In the genomic region with DNA sequence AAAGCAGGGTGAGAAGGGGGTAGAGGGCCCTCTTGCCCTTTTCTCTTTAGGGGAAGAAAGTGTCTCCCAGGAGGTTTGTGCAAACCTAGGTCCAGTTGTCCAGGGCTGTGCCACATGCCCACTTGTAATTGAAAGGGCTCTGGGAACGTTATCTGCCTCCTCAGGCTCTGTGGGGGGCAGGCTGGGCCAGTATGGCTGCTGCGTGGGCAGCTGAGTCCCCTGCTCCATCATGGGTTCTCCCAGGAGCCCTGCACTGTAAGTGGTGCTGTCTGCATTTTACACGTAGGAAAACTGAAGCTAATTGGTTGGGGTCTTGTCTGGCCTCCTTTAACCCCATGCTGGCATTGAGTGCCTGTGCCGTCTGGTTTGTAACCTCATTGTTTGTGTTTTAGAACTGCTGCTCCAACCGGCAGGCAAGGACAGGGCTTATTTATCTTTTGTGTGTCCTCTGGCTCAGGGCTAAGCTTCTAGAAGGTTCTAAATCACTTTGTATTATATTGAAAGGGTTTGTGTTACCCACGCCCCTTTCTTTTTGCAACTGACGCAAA, we compare ENCODE assay signal across 15 cellular contexts.
DNase-seq lines count a peak whose midpoint lies in the region; ATAC-seq and TF ChIP-seq lines count a peak whose summit lies in the region.
"Had no signal": no experiment of that assay in that cellular context is flagged by ENCODE, and none has a peak within 500 bp of the region (broad histone marks: within the 10 kb centered on the region; RNA-seq: fewer than 3 reads in every experiment).

No MANE protein-coding gene starts in this region.

- no peaks in the 10 kb centered on the region for H3K27me3 Mint-ChIP-seq in nephron (ENCODE audit: low read depth)
- H3K27me3 Mint-ChIP-seq in activated T-cell treated with anti-CD3 and anti-CD28 coated beads, Interleukin-2, amount 50 U/mL, for 4 hours (ENCODE audit: low read depth), result peaks cover 26% of the 10 kb centered on the region

- no peaks in the 10 kb centered on the region for H3K36me3 Mint-ChIP-seq in nephron (ENCODE audit: low read depth)
- no peaks in the 10 kb centered on the region for H3K36me3 Mint-ChIP-seq in activated T-cell treated with anti-CD3 and anti-CD28 coated beads, Interleukin-2, amount 50 U/mL, for 4 hours (ENCODE audit: insufficient read depth)

- H3K27ac Mint-ChIP-seq in nephron, result peak overlapping the region; percentile 6 to 76 (median 66)

- H3K4me1 Mint-ChIP-seq in nephron, result peaks cover 91% of the 10 kb centered on the region
- no peaks in the 10 kb centered on the region for H3K4me1 Mint-ChIP-seq in activated T-cell treated with anti-CD3 and anti-CD28 coated beads, Interleukin-2, amount 50 U/mL, for 4 hours (ENCODE audit: low read depth)

- DNase-seq in DMS 273 (lab: John Stamatoyannopoulos, UW; ENCODE audit: unreplicated experiment) (peak; percentile 79), NCI-H1092 (lab: John Stamatoyannopoulos, UW) (peak; percentile 56), astrocyte of the hippocampus (ENCODE audit: low read depth, low spot score) (peak; percentile 49), SIG-M5 treated with dmso at 0.1 percent for 504 hours (lab: John Stamatoyannopoulos, UW; ENCODE audit: unreplicated experiment) (no peak), NCI-H774 (lab: John Stamatoyannopoulos, UW) (no peak)
- DNase-seq in activated T-cell treated with anti-CD3 and anti-CD28 coated beads, Interleukin-2, amount 50 U/mL, for 4 hours, result no peak
- DNase-seq: BE2C; DMS153; Kasumi-1; NCI-H1417 treated with DMSO at 0.1 percent for 48 hours; NCI-H2081 treated with DMSO at 0.1 percent for 48 hours; NCI-H524; NK-92 treated with Interleukin-12 subunit alpha and Interleukin-12 subunit beta, amount 100 ng/mL, for 24 hours; T-helper 1 cell had no signal

- no peak for TF ChIP-seq CTCF in nephron (IDR thresholded peaks at IDR 0.05; ENCODE audit: unreplicated experiment in 3 of 3)

- no peaks in the 10 kb centered on the region for H3K9me3 Mint-ChIP-seq in nephron
- H3K9me3 Mint-ChIP-seq in activated T-cell treated with anti-CD3 and anti-CD28 coated beads, Interleukin-2, amount 50 U/mL, for 4 hours, result no peaks in the 10 kb centered on the region

- H3K4me3 Mint-ChIP-seq in nephron, result peak overlapping the region in 2 of 3 experiments; percentile 20 to 44
- no peak overlapping the region for H3K4me3 Mint-ChIP-seq in activated T-cell treated with anti-CD3 and anti-CD28 coated beads, Interleukin-2, amount 50 U/mL, for 4 hours

- ATAC-seq in activated T-cell treated with anti-CD3 and anti-CD28 coated beads, Interleukin-2, amount 50 U/mL, for 4 hours, result no peak

Comparison
In these comparisons a context has a peak if more than half of its experiments do, and no peak if none do; other contexts are left out.
1. DNase-seq: peak in DMS 273 (single experiment), NCI-H1092 (single experiment) and astrocyte of the hippocampus (single experiment); none in activated T-cell treated with anti-CD3 and anti-CD28 coated beads, Interleukin-2, amount 50 U/mL, for 4 hours (single experiment), SIG-M5 treated with dmso at 0.1 percent for 504 hours (single experiment) and NCI-H774 (single experiment).